In genomic region chr19:47026156-47026555, GRCh38 we compare ENCODE assay signal across 25 cellular contexts. TPM values are rescaled to one million over a fixed set of nuclear protein-coding genes. Genes with fewer than 3 reads are reported as not detected.
"Had no signal": no experiment of that assay in that cellular context is flagged by ENCODE, and none has a peak within 500 bp of the region (broad histone marks: within the 10 kb centered on the region; RNA-seq: fewer than 3 reads in every experiment).

No MANE protein-coding gene starts in this region.

- H3K9me3 Mint-ChIP-seq: activated naive CD4-positive, alpha-beta T cell treated with anti-CD3 and anti-CD28 coated beads for 36 hours; activated T-helper 1 cell treated with anti-CD3 and anti-CD28 coated beads, Interleukin-12 subunit alpha, Interleukin-12 subunit beta, Interleukin-2, Interleukin-4 antibody, amounts not matched to agents 30 ng/mL and 10 ng/mL and 1 ng/mL, durations not matched to agents 14 hours and 24 hours and 36 hours; mesothelial cell of epicardium; neural crest cell had no signal

- H3K27ac ChIP-seq: brain microvascular endothelial cell, esophagus muscularis mucosa, left lung, spleen, testis, uterus had no signal

- H3K4me3 ChIP-seq: esophagus muscularis mucosa, left lung, spleen, testis, uterus had no signal

- ATAC-seq: left lung; naive thymus-derived CD4-positive, alpha-beta T cell; SK-N-SH treated with all-trans-retinoic acid at 6 μM for 48 hours; stimulated activated naive CD8-positive, alpha-beta T cell treated with anti-CD3 and anti-CD28 coated beads, Interleukin-15, Interleukin-2, amounts not matched to agents 100 U/mL and 50 U/mL, for 24 hours had no signal

- H3K27ac Mint-ChIP-seq: activated B cell treated with CpG ODN at 0.5 μM for 24 hours; activated naive CD4-positive, alpha-beta T cell treated with anti-CD3 and anti-CD28 coated beads for 36 hours; activated T-helper 1 cell treated with anti-CD3 and anti-CD28 coated beads, Interleukin-12 subunit alpha, Interleukin-12 subunit beta, Interleukin-2, Interleukin-4 antibody, amounts not matched to agents 30 ng/mL and 10 ng/mL and 1 ng/mL, durations not matched to agents 14 hours and 24 hours and 36 hours; mesothelial cell of epicardium; naive thymus-derived CD4-positive, alpha-beta T cell had no signal

- DNase-seq: activated B cell treated with CpG ODN at 0.5 μM for 24 hours; activated CD4-positive, alpha-beta T cell treated with anti-CD3 and anti-CD28 coated beads, Interleukin-2, amount 50 U/mL, for 4 hours; activated effector memory CD4-positive, alpha-beta T cell treated with anti-CD3 and anti-CD28 coated beads, Interleukin-2, amount 50 U/mL, for 16 hours; activated naive CD4-positive, alpha-beta T cell treated with anti-CD3 and anti-CD28 coated beads for 36 hours; activated T-cell treated with anti-CD3 and anti-CD28 coated beads, Interleukin-2, amount 50 U/mL, for 1 hour; amniotic stem cell; brain microvascular endothelial cell; cortex of kidney; foreskin melanocyte; left lung; naive thymus-derived CD4-positive, alpha-beta T cell; posterior cingulate gyrus; right cardiac atrium; spleen; stimulated activated naive CD8-positive, alpha-beta T cell treated with anti-CD3 and anti-CD28 coated beads, Interleukin-15, Interleukin-2, amounts not matched to agents 100 U/mL and 50 U/mL, for 24 hours; T-helper 2 cell; testis; trophoblast cell; uterus had no signal

- H3K4me3 Mint-ChIP-seq: activated B cell treated with CpG ODN at 0.5 μM for 24 hours; activated naive CD4-positive, alpha-beta T cell treated with anti-CD3 and anti-CD28 coated beads for 36 hours; activated T-helper 1 cell treated with anti-CD3 and anti-CD28 coated beads, Interleukin-12 subunit alpha, Interleukin-12 subunit beta, Interleukin-2, Interleukin-4 antibody, amounts not matched to agents 30 ng/mL and 10 ng/mL and 1 ng/mL, durations not matched to agents 14 hours and 24 hours and 36 hours; mesothelial cell of epicardium; naive thymus-derived CD4-positive, alpha-beta T cell; neural crest cell had no signal

- H3K36me3 Mint-ChIP-seq: mesothelial cell of epicardium had no signal

- H3K9me3 ChIP-seq: esophagus muscularis mucosa, left lung, spleen, testis, uterus had no signal

- H3K36me3 ChIP-seq: brain microvascular endothelial cell, esophagus muscularis mucosa, left lung, spleen, uterus had no signal

- H3K27me3 ChIP-seq: testis had no signal

RNA-seq across cellular contexts. Expression of gene NPAS1, which starts 6.5 kb away (rescaled TPM):
- total RNA-seq: lung microvascular endothelial cell, uterus had no signal
